17 cellular contexts compared by ENCODE assay signal in the genomic region with DNA sequence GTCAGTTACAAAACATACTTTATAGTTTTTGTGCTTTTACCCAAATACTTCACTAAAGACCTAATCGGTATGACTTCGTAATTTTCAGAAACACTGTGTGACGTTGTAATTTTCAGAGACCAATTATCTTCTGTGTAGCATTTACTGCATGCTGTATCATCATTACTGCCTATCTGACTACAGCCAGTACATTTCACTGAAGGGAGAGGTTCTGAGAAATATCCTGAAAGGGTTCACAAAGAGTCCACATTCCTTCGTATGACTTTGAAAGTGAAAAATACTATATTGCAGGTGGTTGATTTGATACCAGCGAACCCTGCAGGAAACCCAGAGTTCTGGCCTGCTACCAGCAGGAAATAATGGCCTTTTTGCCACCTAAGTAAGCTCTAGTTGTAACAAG.
DNase-seq lines count a peak whose midpoint lies in the region; ATAC-seq, FAIRE-seq and TF ChIP-seq lines count a peak whose summit lies in the region.
"Had no signal": no experiment of that assay in that cellular context is flagged by ENCODE, and none has a peak within 500 bp of the region (broad histone marks: within the 10 kb centered on the region; RNA-seq: fewer than 3 reads in every experiment).

No MANE protein-coding gene starts in this region.

- H3K9me3 Mint-ChIP-seq in naive thymus-derived CD4-positive, alpha-beta T cell, result peaks cover 0 to 4% (median 0%) of the 10 kb centered on the region in 11 donors
- H3K9me3 Mint-ChIP-seq: activated T-helper 2 cell treated with anti-CD3 and anti-CD28 coated beads, Interferon-gamma antibody, Interleukin-2, Interleukin-4, amounts not matched to agents 10 μg/mL and 5 μg/mL and 100 μg/mL, durations not matched to agents 14 hours and 24 hours and 36 hours had no signal

- H3K79me2 ChIP-seq in trophoblast cell (ENCODE audit: control insufficient read depth, insufficient read depth, low read length, poor library complexity) (no peaks in the 10 kb centered on the region), SK-N-SH (ENCODE audit: insufficient read depth) (no peaks in the 10 kb centered on the region)

- H3K9ac ChIP-seq in trophoblast cell (ENCODE audit: low read length) (no peak overlapping the region), SK-N-SH (no peak overlapping the region)

- H2BK12ac ChIP-seq in trophoblast cell (ENCODE audit: low read length), result peak overlapping the region; percentile 31

- POLR2A ChIA-PET in naive thymus-derived CD4-positive, alpha-beta T cell (lab: Charles Lee), result no interaction called here
- POLR2A ChIA-PET in SK-N-SH (lab: Yijun Ruan, JAX), result no interaction called here

- TF ChIP-seq RAD21 in SK-N-SH (IDR thresholded peaks at IDR 0.05; ENCODE audit: low read length), result no peak

- peak; percentile 52 for DNase-seq in astrocyte of the spinal cord (ENCODE audit: low read depth, low spot score)
- DNase-seq in fibroblast of mammary gland (ENCODE audit: low read depth), result peak; percentile 24
- DNase-seq in trophoblast cell, result peak in 1 of 2 donors; percentile 33
- no peak for DNase-seq in urothelium cell line (ENCODE audit: low spot score)
- DNase-seq in naive thymus-derived CD4-positive, alpha-beta T cell, result no peak
- no peak for DNase-seq in SK-N-SH
- DNase-seq: GOT3, immature natural killer cell, NCI-H1092, NCI-H2081 treated with DMSO at 0.1 percent for 48 hours, PC-3, SJCRH30 had no signal

- H4K20me1 ChIP-seq in SK-N-SH (ENCODE audit: insufficient read depth), result no peaks in the 10 kb centered on the region

- H3K4me1 ChIP-seq in trophoblast cell (ENCODE audit: control insufficient read depth in 1 of 2, insufficient read depth in 2 of 2, low read length in 2 of 2) (peaks cover 5 to 8% of the 10 kb centered on the region in 2 experiments), SK-N-SH (ENCODE audit: control insufficient read depth in 1 of 2, insufficient read depth in 2 of 2, low read depth in 1 of 2, low read length in 1 of 2) (peaks cover 0 to 2% of the 10 kb centered on the region in 2 experiments; a peak in 1 of 4 replicates)
- no peaks in the 10 kb centered on the region for H3K4me1 ChIP-seq in naive thymus-derived CD4-positive, alpha-beta T cell (ENCODE audit: control insufficient read depth in 2 of 2, insufficient read depth in 2 of 2, low read length in 2 of 2)
- H3K4me1 ChIP-seq: SJCRH30 had no signal

- H3K27ac Mint-ChIP-seq in naive thymus-derived CD4-positive, alpha-beta T cell, result no peak overlapping the region
- H3K27ac Mint-ChIP-seq: activated T-helper 2 cell treated with anti-CD3 and anti-CD28 coated beads, Interferon-gamma antibody, Interleukin-2, Interleukin-4, amounts not matched to agents 10 μg/mL and 5 μg/mL and 100 μg/mL, durations not matched to agents 14 hours and 24 hours and 36 hours; B cell; immature natural killer cell; memory B cell had no signal

- no peak for TF ChIP-seq CTCF in astrocyte of the spinal cord (IDR thresholded peaks at IDR 0.05; ENCODE audit: low read depth, low read length)
- TF ChIP-seq CTCF in fibroblast of mammary gland (conservative IDR thresholded peaks at IDR 0.05; ENCODE audit: control insufficient read depth, insufficient read depth, low read depth, low read length), result no peak
- no peak for TF ChIP-seq CTCF in SK-N-SH (IDR thresholded peaks at IDR 0.05)

- no peak overlapping the region for H3K4ac ChIP-seq in trophoblast cell (ENCODE audit: low read depth, low read length)

- H3K36me3 Mint-ChIP-seq in naive thymus-derived CD4-positive, alpha-beta T cell, result no peaks in the 10 kb centered on the region
- H3K36me3 Mint-ChIP-seq: immature natural killer cell, memory B cell had no signal

- H3K27me3 ChIP-seq in trophoblast cell (ENCODE audit: insufficient read depth, low read length) (no peaks in the 10 kb centered on the region), SK-N-SH (ENCODE audit: insufficient read depth) (no peaks in the 10 kb centered on the region)
- no peaks in the 10 kb centered on the region for H3K27me3 ChIP-seq in naive thymus-derived CD4-positive, alpha-beta T cell (ENCODE audit: control insufficient read depth in 2 of 2, insufficient read depth in 2 of 2, low read length in 2 of 2)
- H3K27me3 ChIP-seq: SJCRH30 had no signal

- H2AFZ ChIP-seq in trophoblast cell (ENCODE audit: insufficient read depth, low read length, poor library complexity) (no peak overlapping the region), SK-N-SH (ENCODE audit: low read depth) (no peak overlapping the region)

- no peak for TF ChIP-seq EP300 in SK-N-SH (IDR thresholded peaks at IDR 0.05; ENCODE audit: borderline replicate concordance in 1 of 2, low read depth in 1 of 2, low read length in 1 of 2)

- in situ Hi-C loops in astrocyte of the spinal cord (cut with HindIII; ENCODE audit: low sequenced_read_pairs), result no loop called here

- H2AK5ac ChIP-seq in trophoblast cell (ENCODE audit: low read length), result no peak overlapping the region

- H4K8ac ChIP-seq in trophoblast cell (ENCODE audit: low read depth, low read length), result no peak overlapping the region

- H3K14ac ChIP-seq in trophoblast cell (ENCODE audit: low read length), result no peak overlapping the region

- CTCF ChIA-PET in naive thymus-derived CD4-positive, alpha-beta T cell (lab: Charles Lee), result no interaction called here
- CTCF ChIA-PET in SK-N-SH (lab: Yijun Ruan, JAX), result interaction anchor here (0.5 to 4.5 kb wide), 22 partner anchors 8 to 1016 kb away, joined by 3 to 100 read pairs (median 5); no protein-coding TSS in a partner anchor

- intact Hi-C loops in naive thymus-derived CD4-positive, alpha-beta T cell (cut with micrococcal nuclease), result loop anchor here (5.0 kb wide), 2 partner anchors 343 to 1283 kb away; no protein-coding TSS in a partner anchor

- H3K27ac ChIP-seq in trophoblast cell (ENCODE audit: low read depth, low read length), result no peak overlapping the region
- no peak overlapping the region for H3K27ac ChIP-seq in naive thymus-derived CD4-positive, alpha-beta T cell (ENCODE audit: low read depth, low read length)
- H3K27ac ChIP-seq in SK-N-SH (ENCODE audit: low read depth in 2 of 2, low read length in 1 of 2), result no peak overlapping the region
- H3K27ac ChIP-seq: SJCRH30 had no signal

- H3K4me3 ChIP-seq in astrocyte of the spinal cord (ENCODE audit: low read depth, low read length) (no peak overlapping the region), fibroblast of mammary gland (ENCODE audit: control insufficient read depth, low read depth, low read length) (no peak overlapping the region), trophoblast cell (ENCODE audit: low read depth, low read length) (no peak overlapping the region), SK-N-SH (ENCODE audit: low read depth in 2 of 2, low read length in 1 of 2) (no peak overlapping the region)
- H3K4me3 ChIP-seq in naive thymus-derived CD4-positive, alpha-beta T cell (ENCODE audit: low read length), result no peak overlapping the region
- H3K4me3 ChIP-seq: SJCRH30 had no signal

- no peaks in the 10 kb centered on the region for H3K9me2 ChIP-seq in SK-N-SH

- no peak overlapping the region for H3K4me3 Mint-ChIP-seq in naive thymus-derived CD4-positive, alpha-beta T cell
- H3K4me3 Mint-ChIP-seq: B cell, immature natural killer cell, memory B cell had no signal

- H3K27me3 Mint-ChIP-seq in naive thymus-derived CD4-positive, alpha-beta T cell, result no peaks in the 10 kb centered on the region
- H3K27me3 Mint-ChIP-seq: B cell, memory B cell had no signal

- H3K23ac ChIP-seq in trophoblast cell (ENCODE audit: low read length), result no peak overlapping the region

- peak; percentile 59 for FAIRE-seq in urothelium cell line (lab: Jason Lieb, UNC)

- ATAC-seq in naive thymus-derived CD4-positive, alpha-beta T cell, result no peak
- no peak for ATAC-seq in GM21723 (IDR thresholded peaks at IDR 0.05; ENCODE audit: unreplicated experiment)
- ATAC-seq: activated CD4-positive, CD25-positive, alpha-beta regulatory T cell treated with anti-CD3 and anti-CD28 coated beads, Interleukin-2, amount 50 U/mL, for 24 hours; PC-3 had no signal

- peak overlapping the region; percentile 31 for H2BK120ac ChIP-seq in trophoblast cell (ENCODE audit: insufficient read depth, low read length, poor library complexity)

- no peak overlapping the region for H3K18ac ChIP-seq in trophoblast cell (ENCODE audit: low read length)

- H3K79me1 ChIP-seq in trophoblast cell (ENCODE audit: low read length), result peaks cover 2% of the 10 kb centered on the region

- H3K4me2 ChIP-seq in trophoblast cell (ENCODE audit: low read length) (no peak overlapping the region), SK-N-SH (no peak overlapping the region)

- H3K36me3 ChIP-seq in trophoblast cell (ENCODE audit: control insufficient read depth in 1 of 2, insufficient read depth in 2 of 2, low read length in 2 of 2) (peaks cover 11 to 13% of the 10 kb centered on the region in 2 experiments), SK-N-SH (replicated peaks in 1 of 2; ENCODE audit: control insufficient read depth in 1 of 2, insufficient read depth in 2 of 2, low read length in 1 of 2) (no peaks in the 10 kb centered on the region)
- no peaks in the 10 kb centered on the region for H3K36me3 ChIP-seq in naive thymus-derived CD4-positive, alpha-beta T cell (ENCODE audit: control insufficient read depth in 2 of 3, insufficient read depth in 3 of 3, low read length in 3 of 3)
- H3K36me3 ChIP-seq: SJCRH30 had no signal

- no peaks in the 10 kb centered on the region for H3K4me1 Mint-ChIP-seq in naive thymus-derived CD4-positive, alpha-beta T cell
- H3K4me1 Mint-ChIP-seq: B cell, immature natural killer cell, memory B cell had no signal

- H3K9me3 ChIP-seq in trophoblast cell (ENCODE audit: insufficient read depth, low read depth, low read length) (no peaks in the 10 kb centered on the region), SK-N-SH (no peaks in the 10 kb centered on the region)
- no peaks in the 10 kb centered on the region for H3K9me3 ChIP-seq in naive thymus-derived CD4-positive, alpha-beta T cell (ENCODE audit: control insufficient read depth in 2 of 3, low read length in 3 of 3)
- H3K9me3 ChIP-seq: SJCRH30 had no signal

- H4K91ac ChIP-seq in trophoblast cell (ENCODE audit: low read depth, low read length), result no peak overlapping the region

- H4K12ac ChIP-seq in trophoblast cell (ENCODE audit: low read depth, low read length), result no peak overlapping the region

- WGBS in trophoblast cell (ENCODE audit: extremely low coverage, insufficient coverage, insufficient read length), result no CpG with 5 or more reads among the region's 5 CpGs
- WGBS in SK-N-SH (ENCODE audit: low lambda C conversion rate), result 65% methylated on average over 5 of the region's 5 CpGs

- no peak overlapping the region for H2BK5ac ChIP-seq in trophoblast cell (ENCODE audit: low read depth, low read length, poor library complexity)

- no peaks in the 10 kb centered on the region for H3F3A ChIP-seq in SK-N-SH (replicated peaks; ENCODE audit: insufficient read depth)

TF ChIP-seq in SK-N-SH, 30 proteins besides CTCF, POLR2A, EP300 and RAD21 (continues in another document):
- no peak for TF ChIP-seq MEF2A (IDR thresholded peaks at IDR 0.05; ENCODE audit: borderline replicate concordance, low read depth)
- TF ChIP-seq, protein P1, sequence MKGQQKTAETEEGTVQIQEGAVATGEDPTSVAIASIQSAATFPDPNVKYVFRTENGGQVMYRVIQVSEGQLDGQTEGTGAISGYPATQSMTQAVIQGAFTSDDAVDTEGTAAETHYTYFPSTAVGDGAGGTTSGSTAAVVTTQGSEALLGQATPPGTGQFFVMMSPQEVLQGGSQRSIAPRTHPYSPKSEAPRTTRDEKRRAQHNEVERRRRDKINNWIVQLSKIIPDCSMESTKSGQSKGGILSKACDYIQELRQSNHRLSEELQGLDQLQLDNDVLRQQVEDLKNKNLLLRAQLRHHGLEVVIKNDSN (IDR thresholded peaks at IDR 0.05; ENCODE audit: borderline replicate concordance, low read depth), result no peak

Comparison
In these comparisons a context has a peak if more than half of its experiments do, and no peak if none do; other contexts are left out.
1. DNase-seq: peak in astrocyte of the spinal cord (single experiment) and fibroblast of mammary gland (single experiment); none in urothelium cell line (single experiment), naive thymus-derived CD4-positive, alpha-beta T cell (0 of 9) and SK-N-SH (single experiment).